31 cellular contexts compared by ENCODE assay signal in genomic region chr14:70213721-70214282, GRCh38.
"Had no signal": no experiment of that assay in that cellular context is flagged by ENCODE, and none has a peak within 500 bp of the region (broad histone marks: within the 10 kb centered on the region; RNA-seq: fewer than 3 reads in every experiment).

No MANE protein-coding gene starts in this region.

- H3K4me1 ChIP-seq: breast epithelium, esophagus muscularis mucosa, left ventricle myocardium inferior, pancreas, prostate gland, vagina had no signal

- H3K9me3 ChIP-seq: breast epithelium, esophagus muscularis mucosa, left ventricle myocardium inferior, pancreas, prostate gland, vagina had no signal

- H3K27me3 Mint-ChIP-seq: dendritic cell treated with granulocyte-macrophage colony-stimulating factor and Interleukin-4, amounts not matched to agents 40 ng/mL and 50 ng/mL, for 4 days had no signal

- H3K27ac Mint-ChIP-seq: activated CD4-positive, alpha-beta memory T cell treated with anti-CD3 and anti-CD28 coated beads, Interleukin-2, amount 10 ng/mL, durations not matched to agents 7 days and 5 days; activated CD4-positive, alpha-beta T cell treated with anti-CD3 and anti-CD28 coated beads, Interleukin-2, amount 10 ng/mL, durations not matched to agents 24 days and 14 days; activated T-cell treated with anti-CD3 and anti-CD28 coated beads, Interleukin-2, amount 50 U/mL, for 24 hours; dendritic cell treated with granulocyte-macrophage colony-stimulating factor and Interleukin-4, amounts not matched to agents 40 ng/mL and 50 ng/mL, for 4 days; mesothelial cell of epicardium; naive B cell; nephron progenitor cell; stimulated activated effector memory CD8-positive, alpha-beta T cell treated with anti-CD3 and anti-CD28 coated beads, Interleukin-12 subunit alpha, Interleukin-12 subunit beta, amount 100 ng/mL, for 72 hours; stimulated activated naive CD8-positive, alpha-beta T cell treated with anti-CD3 and anti-CD28 coated beads, Interleukin-15, amount 100 ng/mL, for 72 hours; T-helper 1 cell treated with Interleukin-12 subunit alpha and Interleukin-12 subunit beta and Interleukin-4 antibody, amounts not matched to agents 30 μg/mL and 1 μg/mL, for 36 hours; type B pancreatic cell had no signal

- ATAC-seq: pancreas; sciatic nerve; stimulated activated effector memory CD8-positive, alpha-beta T cell treated with anti-CD3 and anti-CD28 coated beads, Interleukin-12 subunit alpha, Interleukin-12 subunit beta, amount 100 ng/mL, for 72 hours; stimulated activated naive CD8-positive, alpha-beta T cell treated with anti-CD3 and anti-CD28 coated beads, Interleukin-15, amount 100 ng/mL, for 72 hours had no signal

- H3K4me3 ChIP-seq: breast epithelium, esophagus muscularis mucosa, left ventricle myocardium inferior, pancreas, prostate gland, vagina had no signal

- DNase-seq: activated CD4-positive, alpha-beta memory T cell treated with anti-CD3 and anti-CD28 coated beads, Interleukin-2, amount 10 ng/mL, durations not matched to agents 7 days and 5 days; activated CD4-positive, alpha-beta T cell treated with anti-CD3 and anti-CD28 coated beads, Interleukin-2, amount 10 ng/mL, durations not matched to agents 24 days and 14 days; activated CD4-positive, CD25-positive, alpha-beta regulatory T cell treated with anti-CD3 and anti-CD28 coated beads, Interleukin-2, amount 50 U/mL, for 72 hours; activated CD8-positive, alpha-beta memory T cell treated with anti-CD3 and anti-CD28 coated beads, Interleukin-2, amount 50 U/mL, for 48 hours; activated gamma-delta T cell; activated naive CD4-positive, alpha-beta T cell treated with anti-CD3 and anti-CD28 coated beads, Interleukin-2, amount 50 U/mL, for 16 hours; activated T-cell treated with anti-CD3 and anti-CD28 coated beads, Interleukin-2, amount 50 U/mL, for 24 hours; amygdala; central memory CD4-positive, alpha-beta T cell; foreskin melanocyte; left ventricle myocardium inferior; naive B cell; nephron progenitor cell; pancreas; retina; small intestine; stimulated activated CD4-positive, alpha-beta T cell treated with anti-CD3 and anti-CD28 coated beads, Interleukin-4, amount 100 ng/mL, for 24 hours; stimulated activated naive CD8-positive, alpha-beta T cell treated with anti-CD3 and anti-CD28 coated beads, Interleukin-15, amount 100 ng/mL, for 72 hours; substantia nigra; T-helper 9 cell had no signal

- H3K4me1 Mint-ChIP-seq: activated CD4-positive, alpha-beta memory T cell treated with anti-CD3 and anti-CD28 coated beads, Interleukin-2, amount 10 ng/mL, durations not matched to agents 7 days and 5 days; activated CD4-positive, alpha-beta T cell treated with anti-CD3 and anti-CD28 coated beads, Interleukin-2, amount 10 ng/mL, durations not matched to agents 24 days and 14 days; mesothelial cell of epicardium; naive B cell; stimulated activated effector memory CD8-positive, alpha-beta T cell treated with anti-CD3 and anti-CD28 coated beads, Interleukin-12 subunit alpha, Interleukin-12 subunit beta, amount 100 ng/mL, for 72 hours; stimulated activated naive CD8-positive, alpha-beta T cell treated with anti-CD3 and anti-CD28 coated beads, Interleukin-15, amount 100 ng/mL, for 72 hours had no signal

- FAIRE-seq: islet of Langerhans, pancreas, small intestine had no signal

- H3K9me3 Mint-ChIP-seq: activated CD4-positive, alpha-beta memory T cell treated with anti-CD3 and anti-CD28 coated beads, Interleukin-2, amount 10 ng/mL, durations not matched to agents 7 days and 5 days; activated CD4-positive, alpha-beta T cell treated with anti-CD3 and anti-CD28 coated beads, Interleukin-2, amount 10 ng/mL, durations not matched to agents 24 days and 14 days; activated T-cell treated with anti-CD3 and anti-CD28 coated beads, Interleukin-2, amount 50 U/mL, for 24 hours; dendritic cell treated with granulocyte-macrophage colony-stimulating factor and Interleukin-4, amounts not matched to agents 40 ng/mL and 50 ng/mL, for 4 days; stimulated activated effector memory CD8-positive, alpha-beta T cell treated with anti-CD3 and anti-CD28 coated beads, Interleukin-12 subunit alpha, Interleukin-12 subunit beta, amount 100 ng/mL, for 72 hours; stimulated activated naive CD8-positive, alpha-beta T cell treated with anti-CD3 and anti-CD28 coated beads, Interleukin-15, amount 100 ng/mL, for 72 hours; T-helper 1 cell treated with Interleukin-12 subunit alpha and Interleukin-12 subunit beta and Interleukin-4 antibody, amounts not matched to agents 30 μg/mL and 1 μg/mL, for 36 hours; type B pancreatic cell had no signal

- H3K27me3 ChIP-seq: breast epithelium, esophagus muscularis mucosa, vagina had no signal

- H3K36me3 ChIP-seq: breast epithelium, esophagus muscularis mucosa, left ventricle myocardium inferior, pancreas, prostate gland, vagina had no signal

- H3K4me3 Mint-ChIP-seq: activated CD4-positive, alpha-beta memory T cell treated with anti-CD3 and anti-CD28 coated beads, Interleukin-2, amount 10 ng/mL, durations not matched to agents 7 days and 5 days; activated CD4-positive, alpha-beta T cell treated with anti-CD3 and anti-CD28 coated beads, Interleukin-2, amount 10 ng/mL, durations not matched to agents 24 days and 14 days; activated T-cell treated with anti-CD3 and anti-CD28 coated beads, Interleukin-2, amount 50 U/mL, for 24 hours; dendritic cell treated with granulocyte-macrophage colony-stimulating factor and Interleukin-4, amounts not matched to agents 40 ng/mL and 50 ng/mL, for 4 days; mesothelial cell of epicardium; naive B cell; nephron progenitor cell; stimulated activated effector memory CD8-positive, alpha-beta T cell treated with anti-CD3 and anti-CD28 coated beads, Interleukin-12 subunit alpha, Interleukin-12 subunit beta, amount 100 ng/mL, for 72 hours; stimulated activated naive CD8-positive, alpha-beta T cell treated with anti-CD3 and anti-CD28 coated beads, Interleukin-15, amount 100 ng/mL, for 72 hours; T-helper 1 cell treated with Interleukin-12 subunit alpha and Interleukin-12 subunit beta and Interleukin-4 antibody, amounts not matched to agents 30 μg/mL and 1 μg/mL, for 36 hours; type B pancreatic cell had no signal

- H3K27ac ChIP-seq: breast epithelium, esophagus muscularis mucosa, left ventricle myocardium inferior, pancreas, prostate gland, vagina had no signal

- H3K36me3 Mint-ChIP-seq: mesothelial cell of epicardium; naive B cell; stimulated activated effector memory CD8-positive, alpha-beta T cell treated with anti-CD3 and anti-CD28 coated beads, Interleukin-12 subunit alpha, Interleukin-12 subunit beta, amount 100 ng/mL, for 72 hours; type B pancreatic cell had no signal
